ENCODE assay signal across 8 cellular contexts in genomic region chr4:40976343-40976742, GRCh38.
DNase-seq lines count a peak whose midpoint lies in the region; ATAC-seq and TF ChIP-seq lines count a peak whose summit lies in the region.

No MANE protein-coding gene starts in this region.

- peak; percentile 86 to 88 for TF ChIP-seq RAD21 in liver (IDR thresholded peaks at IDR 0.05)

- H3K9ac ChIP-seq in liver (ENCODE audit: low read depth in 1 of 2, low read length in 2 of 2): no peak overlapping the region

- CTCF ChIA-PET in Caco-2 (lab: Charles Lee): interaction anchor here (0.5 to 2.1 kb wide), 12 partner anchors 14 to 780 kb away, joined by 3 to 17 read pairs (median 4); partner anchors contain the start of genes APBB2 and UCHL1

- intact Hi-C loops in Caco-2 (cut with micrococcal nuclease; ENCODE audit: unreplicated experiment): loop anchor here (1.0 to 5.0 kb wide), 3 partner anchors 49 to 238 kb away; partner anchors contain the start of gene APBB2

- H3K36me3 ChIP-seq in Caco-2 (ENCODE audit: control insufficient read depth, insufficient read depth, low read length) (no peaks in the 10 kb centered on the region), liver (ENCODE audit: control insufficient read depth in 4 of 4, insufficient read depth in 3 of 4, low read depth in 1 of 4, low read length in 3 of 4) (no peaks in the 10 kb centered on the region)

- ATAC-seq in GM21786 (IDR thresholded peaks at IDR 0.05; ENCODE audit: unreplicated experiment): peak; percentile 51
- ATAC-seq in GM18907 (IDR thresholded peaks at IDR 0.05; ENCODE audit: unreplicated experiment): no peak

- no peaks in the 10 kb centered on the region for H3K27me3 Mint-ChIP-seq in Caco-2 (ENCODE audit: insufficient read depth, unreplicated experiment)

- H3K9me3 Mint-ChIP-seq in Caco-2 (ENCODE audit: unreplicated experiment): no peaks in the 10 kb centered on the region

- peaks cover 40% of the 10 kb centered on the region for H3K36me3 Mint-ChIP-seq in Caco-2 (ENCODE audit: insufficient read depth, unreplicated experiment)

- H3K4me3 Mint-ChIP-seq in Caco-2 (ENCODE audit: unreplicated experiment): no peak overlapping the region

- peaks cover 14% of the 10 kb centered on the region for H3K4me1 Mint-ChIP-seq in Caco-2 (ENCODE audit: low read depth, unreplicated experiment)

- no TSS peak for BruUV-seq in Caco-2 (replicated peaks; lab: Mats Ljungman, UMichigan)

- H3K4me3 ChIP-seq in Caco-2 (ENCODE audit: low read depth, low read length): no peak overlapping the region
- no peak overlapping the region for H3K4me3 ChIP-seq in liver (ENCODE audit: low read depth in 1 of 3, low read length in 3 of 3)

- no peak overlapping the region for H3K27ac ChIP-seq in liver (ENCODE audit: low read depth in 1 of 2, low read length in 2 of 2)

- in situ Hi-C loops in T47D (cut with HindIII; ENCODE audit: low pct_unique_long_range_greater_than_20kb, low sequenced_read_pairs): no loop called here

- TF ChIP-seq CTCF in Caco-2 (IDR thresholded peaks at IDR 0.05; ENCODE audit: insufficient read depth in 1 of 2, low read depth in 1 of 2, low read length in 1 of 2, severe bottlenecking in 1 of 2, unreplicated experiment in 1 of 2): peak; percentile 59 to 64
- TF ChIP-seq CTCF in liver (IDR thresholded peaks at IDR 0.05; ENCODE audit: low read depth, low read length, missing input control): peak; percentile 74

- H3K27me3 ChIP-seq in Caco-2 (replicated peaks; ENCODE audit: control insufficient read depth, insufficient read depth, low read length) (no peaks in the 10 kb centered on the region), liver (ENCODE audit: control insufficient read depth in 4 of 4, insufficient read depth in 4 of 4, low read length in 3 of 4) (no peaks in the 10 kb centered on the region)

- no peaks in the 10 kb centered on the region for H3K4me1 ChIP-seq in Caco-2
- H3K4me1 ChIP-seq in liver (ENCODE audit: control insufficient read depth in 4 of 4, insufficient read depth in 4 of 4, low read length in 3 of 4): no peaks in the 10 kb centered on the region

- H3K27ac Mint-ChIP-seq in Caco-2 (ENCODE audit: unreplicated experiment): no peak overlapping the region

- H3K9me3 ChIP-seq in Caco-2 (no peaks in the 10 kb centered on the region), liver (ENCODE audit: control insufficient read depth in 4 of 4, low read length in 3 of 4) (no peaks in the 10 kb centered on the region)

- POLR2A ChIA-PET in Caco-2 (lab: Charles Lee): interaction anchor here (0.6 kb wide), 3 partner anchors 34 to 240 kb away, joined by 3 to 5 read pairs (median 3); partner anchors contain the start of gene APBB2

- DNase-seq in Caco-2 (peak in 1 of 2 experiments; percentile 60), NCI-H2227 (lab: John Stamatoyannopoulos, UW; ENCODE audit: unreplicated experiment) (peak; percentile 53), T47D (ENCODE audit: low read depth in 1 of 2, low spot score in 1 of 2) (peak; percentile 11 to 66), activated gamma-delta T cell (lab: John Stamatoyannopoulos, UW) (no peak), UCSD-AML1 (lab: John Stamatoyannopoulos, UW; ENCODE audit: unreplicated experiment) (no peak)

TF ChIP-seq in liver, 16 proteins besides CTCF, POLR2A, EP300 and RAD21:
- TF ChIP-seq RXRA (IDR thresholded peaks at IDR 0.05) (peak; percentile 17 to 58), JUND (IDR thresholded peaks at IDR 0.05) (no peak)

Comparison
In these comparisons a context has a peak if more than half of its experiments do, and no peak if none do; other contexts are left out.
1. DNase-seq: peak in NCI-H2227 (single experiment) and T47D (2 of 2); none in activated gamma-delta T cell (single experiment) and UCSD-AML1 (single experiment).